8 cellular contexts compared by ENCODE assay signal in the genomic region with DNA sequence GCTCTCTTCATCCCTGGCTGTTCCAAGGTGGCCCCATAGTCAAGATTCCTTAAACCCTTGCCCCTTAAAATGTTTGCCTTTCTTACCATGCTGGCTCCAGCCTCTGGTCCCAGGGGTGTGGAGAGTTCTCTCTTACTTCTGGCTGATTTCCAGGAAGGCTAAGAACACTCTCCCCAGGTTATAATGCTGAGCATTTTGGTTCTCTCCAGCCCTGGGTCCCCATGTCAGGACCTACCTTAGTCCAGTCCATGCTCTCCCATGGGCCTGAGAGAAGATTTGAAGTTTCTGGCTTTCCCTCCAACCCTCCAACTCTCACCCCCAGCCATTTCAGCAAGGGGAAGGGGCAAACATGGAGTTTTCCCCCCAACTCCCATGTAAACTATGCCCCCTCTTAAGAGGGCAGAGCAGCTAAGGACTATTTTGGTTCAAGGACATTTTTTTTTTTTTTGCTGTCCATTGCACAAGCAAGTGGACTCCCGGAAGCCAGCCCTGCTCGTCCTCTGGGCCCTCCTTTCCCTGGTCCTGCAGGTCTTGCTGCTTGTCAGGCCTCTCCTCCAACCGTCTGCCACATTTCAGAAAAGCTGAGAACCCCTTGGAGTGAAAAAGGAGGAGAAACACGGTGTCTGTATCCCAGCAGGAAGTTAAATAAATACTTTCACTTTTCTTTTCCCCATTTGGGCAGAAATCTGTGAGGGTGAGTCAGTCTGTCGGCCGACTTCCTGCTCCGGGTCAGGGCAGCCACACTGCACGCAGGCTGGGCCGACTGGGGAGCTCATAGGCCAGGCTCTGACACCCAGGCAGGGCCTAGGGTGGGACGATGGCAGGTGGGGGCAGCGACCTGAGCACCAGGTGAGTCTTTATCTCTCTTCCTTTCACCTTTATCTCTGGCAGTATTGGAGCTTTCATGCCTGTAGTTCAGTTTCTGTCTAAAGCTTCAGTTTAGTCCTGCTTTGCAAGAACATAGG. TPM values are rescaled to one million over a fixed set of nuclear protein-coding genes. Genes with fewer than 3 reads are reported as not detected.
A peak's percentile ranks its signal among the peaks of the same experiment; 100 is the strongest.
DNase-seq lines count a peak whose midpoint lies in the region; ATAC-seq, FAIRE-seq and TF ChIP-seq lines count a peak whose summit lies in the region.

Gene SP140L, plus strand, starts transcription at position 741 of the 965 bp plus-strand sequence. Its CDS starts 77 bp downstream, at position 818.

- peak within 1 kb of the TSS; percentile 73 to 77 (median 73) for H3K4me3 ChIP-seq in skeletal muscle tissue (ENCODE audit: low read length in 3 of 3)

- H3K4me3 Mint-ChIP-seq in activated naive CD4-positive, alpha-beta T cell treated with anti-CD3 and anti-CD28 coated beads, Interleukin-2, amount 10 ng/mL, durations not matched to agents 7 days and 5 days = peak within 1 kb of the TSS; percentile 96

- FAIRE-seq in GM19239 (lab: Jason Lieb, UNC) = peak; percentile 98

- peak within 1 kb of the TSS; percentile 97 for H3K27ac Mint-ChIP-seq in activated naive CD4-positive, alpha-beta T cell treated with anti-CD3 and anti-CD28 coated beads, Interleukin-2, amount 10 ng/mL, durations not matched to agents 7 days and 5 days

- peak; percentile 96 for ATAC-seq in HG03432 (IDR thresholded peaks at IDR 0.05; ENCODE audit: unreplicated experiment)
- peak; percentile 88 for ATAC-seq in SK-N-SH treated with all-trans-retinoic acid at 6 μM for 48 hours
- ATAC-seq in left cardiac atrium = peak; percentile 97

- no peaks in the 10 kb centered on the region for H3K36me3 ChIP-seq in skeletal muscle tissue (ENCODE audit: control insufficient read depth in 3 of 3, insufficient read depth in 3 of 3, low read length in 3 of 3)

- peaks cover 12% of the 10 kb centered on the region for H3K9me3 Mint-ChIP-seq in activated naive CD4-positive, alpha-beta T cell treated with anti-CD3 and anti-CD28 coated beads, Interleukin-2, amount 10 ng/mL, durations not matched to agents 7 days and 5 days

- peak; percentile 60 for DNase-seq in AG09319 (ENCODE audit: extremely low read depth, low read depth)
- DNase-seq in GM19239 (ENCODE audit: insufficient read length, low spot score) = peak; percentile 51
- peak; percentile 89 for DNase-seq in activated naive CD4-positive, alpha-beta T cell treated with anti-CD3 and anti-CD28 coated beads, Interleukin-2, amount 10 ng/mL, durations not matched to agents 7 days and 5 days
- peak; percentile 79 for DNase-seq in left cardiac atrium
- DNase-seq in NCI-H1092 treated with DMSO at 0.1 percent for 48 hours (lab: John Stamatoyannopoulos, UW) = no peak

- H3K27ac ChIP-seq in skeletal muscle tissue (ENCODE audit: low read depth, low read length) = peak within 1 kb of the TSS; percentile 74

- intact Hi-C loops in left cardiac atrium (cut with DNase I) = no loop called here

- H3K4me1 Mint-ChIP-seq in activated naive CD4-positive, alpha-beta T cell treated with anti-CD3 and anti-CD28 coated beads, Interleukin-2, amount 10 ng/mL, durations not matched to agents 7 days and 5 days = peaks cover 80% of the 10 kb centered on the region

- H3K4me1 ChIP-seq in skeletal muscle tissue (ENCODE audit: control insufficient read depth in 3 of 3, insufficient read depth in 3 of 3, low read length in 3 of 3) = peaks cover 4 to 12% (median 8%) of the 10 kb centered on the region in 3 donors

- TF ChIP-seq CTCF in AG09319 (IDR thresholded peaks at IDR 0.05; ENCODE audit: low read depth, low read length) = no peak

- peak within 1 kb of the TSS; percentile 58 to 69 (median 66) for H3K9ac ChIP-seq in skeletal muscle tissue (ENCODE audit: low read depth in 1 of 3, low read length in 3 of 3)

- H3K27me3 Mint-ChIP-seq in activated naive CD4-positive, alpha-beta T cell treated with anti-CD3 and anti-CD28 coated beads, Interleukin-2, amount 10 ng/mL, durations not matched to agents 7 days and 5 days = no peaks in the 10 kb centered on the region

- H3K9me3 ChIP-seq in skeletal muscle tissue (ENCODE audit: control insufficient read depth in 3 of 3, low read length in 3 of 3) = peaks cover 0 to 3% (median 2%) of the 10 kb centered on the region in 3 donors

- peaks cover 72% of the 10 kb centered on the region for H3K36me3 Mint-ChIP-seq in activated naive CD4-positive, alpha-beta T cell treated with anti-CD3 and anti-CD28 coated beads, Interleukin-2, amount 10 ng/mL, durations not matched to agents 7 days and 5 days

- CTCF ChIA-PET in activated naive CD4-positive, alpha-beta T cell treated with anti-CD3 and anti-CD28 coated beads, Interleukin-2, amount 10 ng/mL, durations not matched to agents 7 days and 5 days (lab: Charles Lee) = interaction anchor here (1.3 to 2.1 kb wide), 4 partner anchors 90 to 284 kb away, joined by 3 to 7 read pairs (median 4); partner anchors contain the start of genes SP100 and SP110

- no peaks in the 10 kb centered on the region for H3K27me3 ChIP-seq in skeletal muscle tissue (ENCODE audit: control insufficient read depth in 3 of 3, insufficient read depth in 3 of 3, low read length in 3 of 3)

TF ChIP-seq in SK-N-SH treated with all-trans-retinoic acid at 6 μM for 48 hours, 23 proteins besides CTCF, POLR2A, EP300 and RAD21:
- TF ChIP-seq BACH2 (CRISPR knock-in tag; IDR thresholded peaks at IDR 0.05; ENCODE audit: borderline replicate concordance) = no peak
- TF ChIP-seq GLIS3 (CRISPR knock-in tag; IDR thresholded peaks at IDR 0.05) = no peak
- TF ChIP-seq, protein P1, sequence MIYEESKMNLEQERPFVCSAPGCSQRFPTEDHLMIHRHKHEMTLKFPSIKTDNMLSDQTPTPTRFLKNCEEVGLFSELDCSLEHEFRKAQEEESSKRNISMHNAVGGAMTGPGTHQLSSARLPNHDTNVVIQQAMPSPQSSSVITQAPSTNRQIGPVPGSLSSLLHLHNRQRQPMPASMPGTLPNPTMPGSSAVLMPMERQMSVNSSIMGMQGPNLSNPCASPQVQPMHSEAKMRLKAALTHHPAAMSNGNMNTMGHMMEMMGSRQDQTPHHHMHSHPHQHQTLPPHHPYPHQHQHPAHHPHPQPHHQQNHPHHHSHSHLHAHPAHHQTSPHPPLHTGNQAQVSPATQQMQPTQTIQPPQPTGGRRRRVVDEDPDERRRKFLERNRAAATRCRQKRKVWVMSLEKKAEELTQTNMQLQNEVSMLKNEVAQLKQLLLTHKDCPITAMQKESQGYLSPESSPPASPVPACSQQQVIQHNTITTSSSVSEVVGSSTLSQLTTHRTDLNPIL (CRISPR knock-in tag; IDR thresholded peaks at IDR 0.05; ENCODE audit: low read depth) = no peak
- TF ChIP-seq ZFP3 (CRISPR knock-in tag; IDR thresholded peaks at IDR 0.05) = no peak
- TF ChIP-seq OSR1 (CRISPR knock-in tag; IDR thresholded peaks at IDR 0.05) = no peak
- TF ChIP-seq ZFP30 (CRISPR knock-in tag; IDR thresholded peaks at IDR 0.05) = no peak
- no peak for TF ChIP-seq PPARA (CRISPR knock-in tag; IDR thresholded peaks at IDR 0.05; ENCODE audit: borderline replicate concordance)
- no peak for TF ChIP-seq ARNTL (CRISPR knock-in tag; IDR thresholded peaks at IDR 0.05; ENCODE audit: borderline replicate concordance, low read depth)
- no peak for TF ChIP-seq ISL1 (CRISPR knock-in tag; IDR thresholded peaks at IDR 0.05)
- no peak for TF ChIP-seq ZNF565 (CRISPR knock-in tag; conservative IDR thresholded peaks at IDR 0.05; ENCODE audit: low read depth)
- no peak for TF ChIP-seq ZC3H10 (CRISPR knock-in tag; IDR thresholded peaks at IDR 0.05)
- TF ChIP-seq ZNF70 (CRISPR knock-in tag; IDR thresholded peaks at IDR 0.05) = no peak
- TF ChIP-seq TCF4 (CRISPR knock-in tag; IDR thresholded peaks at IDR 0.05; ENCODE audit: borderline replicate concordance) = no peak
- no peak for TF ChIP-seq SNAI2 (CRISPR knock-in tag; IDR thresholded peaks at IDR 0.05)
TF ChIP-seq in SK-N-SH treated with all-trans-retinoic acid at 6 μM for 48 hours: peak in this region for 0.

RNA-seq across cellular contexts. Expression of gene SP140L, which starts in this region (rescaled TPM):
- total RNA-seq in left cardiac atrium (1 to 10 TPM; 7.9 to 8.3 TPM), skeletal muscle tissue (3.7 TPM)
